9 cellular contexts compared by ENCODE assay signal in the genomic region with DNA sequence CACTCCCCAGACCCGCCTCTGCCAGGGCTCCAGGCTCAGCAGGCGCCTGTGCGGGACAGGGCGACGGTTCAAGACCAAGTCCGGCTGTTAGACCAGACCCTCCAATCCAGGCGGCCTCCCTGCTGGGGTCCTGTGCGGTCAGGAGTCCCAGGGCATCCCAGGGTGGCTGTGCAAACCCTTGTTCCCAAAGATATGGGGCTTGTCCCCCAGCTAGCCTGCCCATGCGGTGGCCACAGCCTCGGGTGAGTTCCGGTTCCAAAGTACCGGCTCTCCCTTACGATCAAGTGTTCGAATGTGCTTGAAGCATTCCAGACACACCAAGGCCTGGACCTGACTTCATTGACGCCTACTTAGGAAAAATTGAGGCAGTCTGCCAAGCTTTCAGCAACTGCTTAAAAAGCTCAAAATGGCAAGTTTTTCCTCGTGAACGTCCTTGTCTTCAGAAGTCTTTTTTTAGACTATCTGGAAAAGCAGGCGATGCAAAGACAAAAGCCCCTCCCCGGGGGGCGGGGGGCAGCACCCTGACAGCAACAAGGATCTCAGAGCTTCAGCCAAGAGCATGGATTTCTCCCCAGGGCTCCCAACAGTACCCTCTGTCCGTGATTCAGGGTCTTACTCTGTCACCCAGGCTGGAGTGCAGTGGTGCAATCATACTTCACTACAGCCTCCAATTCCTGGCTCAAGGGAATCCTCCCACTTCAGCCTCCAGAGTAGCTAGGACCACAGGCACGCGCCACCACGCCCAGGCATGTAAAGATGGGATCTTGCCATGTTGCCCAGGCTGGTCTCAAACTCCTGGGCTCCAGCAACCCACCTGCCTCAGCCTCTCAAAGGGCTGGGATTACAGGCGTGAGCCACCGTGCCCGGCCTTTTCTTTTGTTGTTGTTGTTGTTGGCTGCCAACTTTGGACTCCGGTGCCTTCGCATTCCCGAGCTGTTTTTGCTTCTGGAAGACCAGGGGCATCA. TPM values are rescaled to one million over a fixed set of nuclear protein-coding genes. Genes with fewer than 3 reads are reported as not detected.
A peak's percentile ranks its signal among the peaks of the same experiment; 100 is the strongest.
DNase-seq lines count a peak whose midpoint lies in the region; ATAC-seq and TF ChIP-seq lines count a peak whose summit lies in the region.
"Had no signal": no experiment of that assay in that cellular context is flagged by ENCODE, and none has a peak within 500 bp of the region (broad histone marks: within the 10 kb centered on the region; RNA-seq: fewer than 3 reads in every experiment).

No MANE protein-coding gene starts in this region.

- H3K36me3 ChIP-seq in HUES48 (ENCODE audit: control insufficient read depth, insufficient read depth, low read length) (peaks cover 8% of the 10 kb centered on the region; the same call in 1 of the 2 replicates), adrenal gland (replicated peaks in 1 of 2) (no peaks in the 10 kb centered on the region)

- H3K4me3 ChIP-seq in HUES48 (ENCODE audit: low read depth, low read length), result 0 out of 2 replicates have a peak overlapping the region, but pooled peaks have one; percentile 8
- H3K4me3 ChIP-seq in adrenal gland, result no peak overlapping the region

- H3K9me3 ChIP-seq in HUES48 (ENCODE audit: control insufficient read depth, insufficient read depth, low read length) (no peaks in the 10 kb centered on the region), adrenal gland (replicated peaks in 1 of 3) (no peaks in the 10 kb centered on the region)

- H3K27me3 Mint-ChIP-seq in stimulated activated naive CD8-positive, alpha-beta T cell treated with anti-CD3 and anti-CD28 coated beads, Interleukin-15, amount 100 ng/mL, for 72 hours, result no peaks in the 10 kb centered on the region

- intact Hi-C loops in adrenal gland (cut with DNase I), result loop anchor here in 1 of 2 donors (10.0 kb wide), 1 partner anchor 352 kb away; no protein-coding TSS in a partner anchor

- peaks cover 54% of the 10 kb centered on the region for H3K4me1 Mint-ChIP-seq in stimulated activated naive CD8-positive, alpha-beta T cell treated with anti-CD3 and anti-CD28 coated beads, Interleukin-15, amount 100 ng/mL, for 72 hours

- H3K27me3 ChIP-seq in HUES48 (ENCODE audit: control insufficient read depth, insufficient read depth, low read length) (no peaks in the 10 kb centered on the region), adrenal gland (no peaks in the 10 kb centered on the region), layer of hippocampus (ENCODE audit: control insufficient read depth, insufficient read depth, low read length) (no peaks in the 10 kb centered on the region)

- DNase-seq in adrenal gland, result peak in 3 of 7 donors; percentile 51 to 66 (median 52)
- no peak for DNase-seq in stimulated activated naive CD8-positive, alpha-beta T cell treated with anti-CD3 and anti-CD28 coated beads, Interleukin-15, amount 100 ng/mL, for 72 hours
- no peak for DNase-seq in kidney tubule cell (ENCODE audit: low spot score)
- DNase-seq in NCI-H510A treated with DMSO at 0.1 percent for 48 hours (lab: John Stamatoyannopoulos, UW), result no peak
- DNase-seq: NCI-H774 had no signal

- no peak overlapping the region for H3K27ac Mint-ChIP-seq in stimulated activated naive CD8-positive, alpha-beta T cell treated with anti-CD3 and anti-CD28 coated beads, Interleukin-15, amount 100 ng/mL, for 72 hours

- TF ChIP-seq CTCF in adrenal gland (IDR thresholded peaks at IDR 0.05), result no peak

- no peak overlapping the region for H3K27ac ChIP-seq in HUES48 (ENCODE audit: low read depth, low read length)
- peak overlapping the region; percentile 19 to 97 (median 61) for H3K27ac ChIP-seq in adrenal gland
- H3K27ac ChIP-seq in layer of hippocampus (ENCODE audit: low read depth, low read length), result peak overlapping the region; percentile 57

- H3K4me1 ChIP-seq in HUES48 (ENCODE audit: control insufficient read depth, insufficient read depth, low read length), result peaks cover 10% of the 10 kb centered on the region
- H3K4me1 ChIP-seq in adrenal gland (replicated peaks in 1 of 2), result peaks cover 14 to 52% of the 10 kb centered on the region in 2 donors

- 47 to 64% (median 59%) methylated on average over 22 to 30 of the region's 30 CpGs for WGBS in adrenal gland, 4 donors

- no peak for TF ChIP-seq POLR2A in adrenal gland (IDR thresholded peaks at IDR 0.05)

- no peak for ATAC-seq in stimulated activated naive CD8-positive, alpha-beta T cell treated with anti-CD3 and anti-CD28 coated beads, Interleukin-15, amount 100 ng/mL, for 72 hours
- ATAC-seq in HG03565 (IDR thresholded peaks at IDR 0.05; ENCODE audit: unreplicated experiment), result no peak
- ATAC-seq in GM18868 (IDR thresholded peaks at IDR 0.05; ENCODE audit: unreplicated experiment), result no peak

- H3K9ac ChIP-seq in HUES48 (ENCODE audit: low read depth, low read length), result no peak overlapping the region

- peak overlapping the region; percentile 3 to 42 for H3K4me3 Mint-ChIP-seq in stimulated activated naive CD8-positive, alpha-beta T cell treated with anti-CD3 and anti-CD28 coated beads, Interleukin-15, amount 100 ng/mL, for 72 hours

- no peaks in the 10 kb centered on the region for H3K9me3 Mint-ChIP-seq in stimulated activated naive CD8-positive, alpha-beta T cell treated with anti-CD3 and anti-CD28 coated beads, Interleukin-15, amount 100 ng/mL, for 72 hours

RNA-seq across cellular contexts. Expression of a gene that starts 2.3 kb away (rescaled TPM):
- total RNA-seq in adrenal gland, result 100 to 1,000 TPM in 1 of 8 donors, 10 to 100 TPM in 7; 26.4 to 106 (median 62.0) TPM
- 100 to 1,000 TPM in 2 of 3 donors, 1 to 10 TPM in 1; 2.7 to 185 (median 160) TPM for polyA plus RNA-seq in adrenal gland

RNA-seq across cellular contexts. Expression of a gene that starts 35.8 kb away (rescaled TPM):
- 10 to 100 TPM; 30.6 to 53.6 (median 43.7) TPM for total RNA-seq in adrenal gland
- 10 to 100 TPM in 2 of 3 donors, 1 to 10 TPM in 1; 9.4 to 21.2 (median 10.8) TPM for polyA plus RNA-seq in adrenal gland
